21 cellular contexts compared by ENCODE assay signal in genomic region chr1:92924501-92924900, GRCh38. TPM values are rescaled to one million over a fixed set of nuclear protein-coding genes. Genes with fewer than 3 reads are reported as not detected.
DNase-seq lines count a peak whose midpoint lies in the region; ATAC-seq, FAIRE-seq and TF ChIP-seq lines count a peak whose summit lies in the region.
"Had no signal": no experiment of that assay in that cellular context is flagged by ENCODE, and none has a peak within 500 bp of the region (broad histone marks: within the 10 kb centered on the region; RNA-seq: fewer than 3 reads in every experiment).

No MANE protein-coding gene starts in this region.

- 90 to 97% (median 95%) methylated on average over 9 of the region's 9 CpGs for WGBS in spleen, 5 donors

- H3K27ac Mint-ChIP-seq in memory B cell, result peak overlapping the region; percentile 74
- H3K27ac Mint-ChIP-seq: CD4-positive, alpha-beta T cell; GM23338 had no signal

- no peaks in the 10 kb centered on the region for H3K9me3 ChIP-seq in subcutaneous abdominal adipose tissue (ENCODE audit: control insufficient read depth in 5 of 5, low read length in 5 of 5)
- peaks cover 0 to 5% (median 0%) of the 10 kb centered on the region in 8 donors for H3K9me3 ChIP-seq in spleen
- H3K9me3 ChIP-seq: BE2C had no signal

- H3K27ac ChIP-seq in subcutaneous abdominal adipose tissue (ENCODE audit: low read depth, low read length) (peak overlapping the region; percentile 82), spleen (no peak overlapping the region)

- H3K27me3 Mint-ChIP-seq in memory B cell, result no peaks in the 10 kb centered on the region
- H3K27me3 Mint-ChIP-seq: CD4-positive, alpha-beta T cell had no signal

- peaks cover 40% of the 10 kb centered on the region for H3K4me1 Mint-ChIP-seq in memory B cell

- intact Hi-C loops in spleen (cut with DNase I; ENCODE audit: low total_unique reads), result no loop called here

- no peak for ATAC-seq in memory B cell (ENCODE audit: low read depth)
- ATAC-seq: GM23338, HepG2 had no signal

- peak; percentile 26 for FAIRE-seq in GM18507 (lab: Jason Lieb, UNC)
- FAIRE-seq: HepG2 had no signal

- H3K36me3 ChIP-seq in subcutaneous abdominal adipose tissue (ENCODE audit: control insufficient read depth in 5 of 5, insufficient read depth in 5 of 5, low read length in 5 of 5), result no peaks in the 10 kb centered on the region
- peaks cover 0 to 10% (median 0%) of the 10 kb centered on the region in 6 donors for H3K36me3 ChIP-seq in spleen
- H3K36me3 ChIP-seq: BE2C had no signal

- H3K9me3 Mint-ChIP-seq in memory B cell, result peaks cover 10% of the 10 kb centered on the region
- H3K9me3 Mint-ChIP-seq: GM23338 had no signal

- no peak for TF ChIP-seq CTCF in spleen (IDR thresholded peaks at IDR 0.05 in 8 of 11, conservative IDR thresholded peaks at IDR 0.05 in 3 of 11)

- H3K27me3 ChIP-seq in subcutaneous abdominal adipose tissue (ENCODE audit: control insufficient read depth in 5 of 5, insufficient read depth in 4 of 5, low read length in 5 of 5), result no peaks in the 10 kb centered on the region
- no peaks in the 10 kb centered on the region for H3K27me3 ChIP-seq in spleen (replicated peaks in 1 of 7)
- H3K27me3 ChIP-seq: BE2C had no signal

- H3K4me3 Mint-ChIP-seq in memory B cell, result no peak overlapping the region
- H3K4me3 Mint-ChIP-seq: CD4-positive, alpha-beta T cell; GM23338 had no signal

- no peak for TF ChIP-seq POLR2A in spleen (IDR thresholded peaks at IDR 0.05)

- H3K36me3 Mint-ChIP-seq in memory B cell, result peaks cover 28% of the 10 kb centered on the region

- DNase-seq in GM18507 (ENCODE audit: extremely low spot score, insufficient read length, low read depth) (no peak), T1000 (lab: John Stamatoyannopoulos, UW) (peak; percentile 23), memory B cell (ENCODE audit: low spot score in 2 of 2) (no peak), SW480 (ENCODE audit: low spot score) (no peak), kidney glomerular epithelial cell (lab: John Stamatoyannopoulos, UW) (no peak), spleen (no peak)
- DNase-seq: BE2C; Calu3; CD4-positive, alpha-beta T cell; DMS53; MM.1S; NCI-H1092 treated with DMSO at 0.1 percent for 48 hours; NCI-H1694 treated with DMSO at 0.1 percent for 48 hours; NCI-H226; NCI-H526; NK-92 treated with Interleukin-12 subunit alpha and Interleukin-12 subunit beta, amount 100 ng/mL, for 24 hours; OCI-M1; SHP77 treated with DMSO at 0.1 percent for 48 hours had no signal

- no peak overlapping the region for H3K9ac ChIP-seq in subcutaneous abdominal adipose tissue (ENCODE audit: low read length in 5 of 5)

- H3K4me3 ChIP-seq in subcutaneous abdominal adipose tissue (ENCODE audit: low read depth in 1 of 5, low read length in 5 of 5) (no peak overlapping the region), spleen (no peak overlapping the region)
- H3K4me3 ChIP-seq: GM23338 had no signal

- peaks cover 2 to 31% (median 22%) of the 10 kb centered on the region in 5 donors for H3K4me1 ChIP-seq in subcutaneous abdominal adipose tissue (ENCODE audit: control insufficient read depth in 5 of 5, insufficient read depth in 5 of 5, low read length in 5 of 5)
- H3K4me1 ChIP-seq in spleen, result peaks cover 4 to 33% (median 11%) of the 10 kb centered on the region in 6 donors
- H3K4me1 ChIP-seq: BE2C had no signal

RNA-seq across cellular contexts. Expression of gene DIPK1A, which starts 36.8 kb away (rescaled TPM):
- total RNA-seq in spleen, result 10 to 100 TPM in 3 of 7 donors, 1 to 10 TPM in 4; 9.3 to 15.7 (median 10.0) TPM
- polyA plus RNA-seq in spleen, result 1 to 10 TPM; 5.4 to 7.6 (median 6.9) TPM
